ENCODE assay signal across 8 cellular contexts in genomic region chr10:24552346-24553016, GRCh38.
A peak's percentile ranks its signal among the peaks of the same experiment; 100 is the strongest.
DNase-seq lines count a peak whose midpoint lies in the region; ATAC-seq, FAIRE-seq and TF ChIP-seq lines count a peak whose summit lies in the region.
"Had no signal": no experiment of that assay in that cellular context is flagged by ENCODE, and none has a peak within 500 bp of the region (broad histone marks: within the 10 kb centered on the region; RNA-seq: fewer than 3 reads in every experiment).

No MANE protein-coding gene starts in this region.

- H3K9me3 ChIP-seq in T-helper 17 cell (ENCODE audit: control insufficient read depth, low read length, poor library complexity, severe bottlenecking) (no peaks in the 10 kb centered on the region), iPS DF 6.9 (ENCODE audit: control insufficient read depth, insufficient read depth, low read length) (no peaks in the 10 kb centered on the region), upper lobe of right lung (no peaks in the 10 kb centered on the region)
- H3K9me3 ChIP-seq: thoracic aorta had no signal

- TF ChIP-seq POLR2A in GM12891 (IDR thresholded peaks at IDR 0.05; ENCODE audit: low read depth, low read length) = no peak

- DNase-seq in GM12891 (ENCODE audit: insufficient read length, low spot score) (peak; percentile 44), HFFc6 (no peak), T-helper 17 cell (no peak), iPS DF 6.9 (ENCODE audit: low read depth, low spot score) (peak; percentile 95), upper lobe of right lung (peak; percentile 80), OCI-M2 (lab: John Stamatoyannopoulos, UW; ENCODE audit: unreplicated experiment) (no peak)

- H3K4me1 Mint-ChIP-seq in HFFc6 (ENCODE audit: low read depth) (peaks cover 6% of the 10 kb centered on the region), T-helper 17 cell (peaks cover 4% of the 10 kb centered on the region)

- H3K4me3 ChIP-seq in iPS DF 6.9 (ENCODE audit: low read length) (no peak overlapping the region), upper lobe of right lung (no peak overlapping the region)
- H3K4me3 ChIP-seq: thoracic aorta had no signal

- H3K27ac ChIP-seq in iPS DF 6.9 (ENCODE audit: low read length) (no peak overlapping the region), upper lobe of right lung (no peak overlapping the region)
- H3K27ac ChIP-seq: thoracic aorta had no signal

- no peaks in the 10 kb centered on the region for H3K27me3 ChIP-seq in iPS DF 6.9 (ENCODE audit: control insufficient read depth, insufficient read depth, low read length)
- H3K27me3 ChIP-seq in upper lobe of right lung = no peaks in the 10 kb centered on the region

- intact Hi-C loops in upper lobe of right lung (cut with DNase I) = no loop called here

- H3K27me3 Mint-ChIP-seq in HFFc6 (ENCODE audit: insufficient read depth) (peaks cover 10% of the 10 kb centered on the region), T-helper 17 cell (peaks cover 26% of the 10 kb centered on the region)

- H3K4me3 Mint-ChIP-seq in HFFc6 (no peak overlapping the region), T-helper 17 cell (no peak overlapping the region)

- no CpG with 5 or more reads among the region's 22 CpGs for WGBS in iPS DF 6.9 (ENCODE audit: insufficient coverage, insufficient read length)

- H3K36me3 Mint-ChIP-seq in HFFc6 (ENCODE audit: low read depth) (no peaks in the 10 kb centered on the region), T-helper 17 cell (ENCODE audit: low read depth) (no peaks in the 10 kb centered on the region)

- H3K9me3 Mint-ChIP-seq in HFFc6 = no peaks in the 10 kb centered on the region

- peak; percentile 23 for FAIRE-seq in GM12891 (lab: Jason Lieb, UNC)

- TF ChIP-seq CTCF in HFFc6 (IDR thresholded peaks at IDR 0.05) (peak; percentile 54), upper lobe of right lung (IDR thresholded peaks at IDR 0.05) (peak; percentile 16)

- ATAC-seq in T-helper 17 cell (peak; percentile 48), upper lobe of right lung (peak; percentile 85), GM19452 (IDR thresholded peaks at IDR 0.05; ENCODE audit: unreplicated experiment) (no peak)

- no peak overlapping the region for H3K27ac Mint-ChIP-seq in HFFc6
- H3K27ac Mint-ChIP-seq in T-helper 17 cell = no peak overlapping the region

- H3K4me1 ChIP-seq in iPS DF 6.9 (ENCODE audit: control insufficient read depth, insufficient read depth, low read length) (peaks cover 3% of the 10 kb centered on the region; the same call in 1 of the 2 replicates), upper lobe of right lung (no peaks in the 10 kb centered on the region)

- no peaks in the 10 kb centered on the region for H3K36me3 ChIP-seq in iPS DF 6.9 (ENCODE audit: control insufficient read depth, insufficient read depth, low read length)
- H3K36me3 ChIP-seq in upper lobe of right lung = no peaks in the 10 kb centered on the region
- H3K36me3 ChIP-seq: thoracic aorta had no signal

TF ChIP-seq in GM12891, 5 proteins besides CTCF, POLR2A, EP300 and RAD21:
- no peak for TF ChIP-seq PAX5 (IDR thresholded peaks at IDR 0.05; ENCODE audit: insufficient read depth, low read length, severe bottlenecking)
- no peak for TF ChIP-seq POLR2AphosphoS5 (IDR thresholded peaks at IDR 0.05; ENCODE audit: low read depth, low read length)
- TF ChIP-seq SPI1 (IDR thresholded peaks at IDR 0.05; ENCODE audit: low read depth, low read length) = no peak
- TF ChIP-seq POU2F2 (IDR thresholded peaks at IDR 0.05; ENCODE audit: low read depth, low read length) = no peak
- TF ChIP-seq TAF1 (IDR thresholded peaks at IDR 0.05; ENCODE audit: low read depth, low read length) = no peak
TF ChIP-seq in GM12891: peak in this region for 0.

Comparison
In these comparisons a context has a peak if more than half of its experiments do, and no peak if none do; other contexts are left out.
1. DNase-seq: peak in GM12891 (single experiment), iPS DF 6.9 (single experiment) and upper lobe of right lung (single experiment); none in HFFc6 (single experiment), T-helper 17 cell (0 of 3) and OCI-M2 (single experiment).